Comparison of ENCODE assay signal across 21 cellular contexts in the genomic region with DNA sequence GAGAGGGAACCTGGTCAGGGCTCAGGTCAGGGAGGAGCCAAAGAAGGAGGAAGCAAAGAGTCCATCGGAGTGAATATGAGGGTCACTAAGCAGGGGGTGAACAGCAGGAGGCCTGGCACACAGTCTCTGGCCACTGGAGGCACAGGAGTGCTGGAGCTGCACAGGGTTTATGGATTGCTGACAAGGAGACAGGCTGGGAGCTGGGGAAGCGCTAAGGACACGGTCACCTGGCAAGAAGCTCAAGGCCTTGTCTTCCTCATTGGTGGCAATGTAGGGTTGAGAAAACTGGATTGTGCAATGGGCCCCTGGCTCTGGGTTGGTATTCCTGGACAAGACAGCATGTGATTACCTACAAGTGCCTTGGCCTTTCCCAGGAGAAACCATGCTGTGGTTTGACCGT. TPM values are rescaled to one million over a fixed set of nuclear protein-coding genes. Genes with fewer than 3 reads are reported as not detected.
"Had no signal": no experiment of that assay in that cellular context is flagged by ENCODE, and none has a peak within 500 bp of the region (broad histone marks: within the 10 kb centered on the region; RNA-seq: fewer than 3 reads in every experiment).

No MANE protein-coding gene starts in this region.

- FAIRE-seq: kidney, TTC549 had no signal

- H3K27me3 ChIP-seq: gastrocnemius medialis, left lung, sigmoid colon had no signal

- ATAC-seq: activated naive CD4-positive, alpha-beta T cell treated with anti-CD3 and anti-CD28 coated beads, Interleukin-2, amount 50 U/mL, for 72 hours; activated T-cell treated with anti-CD3 and anti-CD28 coated beads, Interleukin-2, amount 50 U/mL, for 72 hours; esophagus mucosa; left lung; naive thymus-derived CD4-positive, alpha-beta T cell; stimulated activated memory B cell treated with anti-CD40 and anti-IgM and Interleukin-4, amounts not matched to agents 10 μg/mL and 1 μg/mL and 100 μg/mL, for 72 hours had no signal

- DNase-seq: activated CD4-positive, alpha-beta T cell treated with anti-CD3 and anti-CD28 coated beads, Interleukin-2, amount 50 U/mL, for 4 hours; activated effector memory CD4-positive, alpha-beta T cell treated with anti-CD3 and anti-CD28 coated beads, Interleukin-2, amount 50 U/mL, for 16 hours; activated T-cell treated with anti-CD3 and anti-CD28 coated beads, Interleukin-2, amount 50 U/mL, for 72 hours; amniotic stem cell; effector CD8-positive, alpha-beta T cell; kidney; naive thymus-derived CD4-positive, alpha-beta T cell; sigmoid colon; stimulated activated CD4-positive, alpha-beta T cell treated with anti-CD3 and anti-CD28 coated beads, Interleukin-4, amount 100 ng/mL, for 24 hours had no signal

- H3K4me3 ChIP-seq: gastrocnemius medialis, left lung, sigmoid colon, thoracic aorta had no signal

- H3K36me3 ChIP-seq: gastrocnemius medialis, left lung, sigmoid colon, thoracic aorta had no signal

- H3K27ac ChIP-seq: gastrocnemius medialis, sigmoid colon, thoracic aorta had no signal

- H3K9me3 ChIP-seq: gastrocnemius medialis, left lung, sigmoid colon, thoracic aorta had no signal

RNA-seq across cellular contexts. Expression of gene CAMP, which starts 5.8 kb away (rescaled TPM):
- total RNA-seq: activated CD8-positive, alpha-beta memory T cell treated with anti-CD3 and anti-CD28 coated beads for 36 hours; activated naive CD4-positive, alpha-beta T cell treated with anti-CD3 and anti-CD28 coated beads, Interleukin-2, amount 50 U/mL, for 72 hours; activated T-cell treated with anti-CD3 and anti-CD28 coated beads, Interleukin-2, amount 50 U/mL, for 72 hours; cerebellum; esophagus mucosa; gastrocnemius medialis; kidney; mucosa of gallbladder; T-helper 2 cell treated with Interferon-gamma antibody and Interleukin-4, amounts not matched to agents 100 ng/mL and 5 ng/mL, for 36 hours; thoracic aorta; urinary bladder had no signal
- polyA plus RNA-seq: naive thymus-derived CD4-positive, alpha-beta T cell had no signal

RNA-seq across cellular contexts. Expression of gene CDC25A, which starts 29.2 kb away (rescaled TPM):
- polyA plus RNA-seq: naive thymus-derived CD4-positive, alpha-beta T cell had no signal
